ENCODE assay signal across 23 cellular contexts in genomic region chr13:113509989-113510388, GRCh38. TPM values are rescaled to one million over a fixed set of nuclear protein-coding genes. Genes with fewer than 3 reads are reported as not detected.
DNase-seq lines count a peak whose midpoint lies in the region; ATAC-seq and TF ChIP-seq lines count a peak whose summit lies in the region.
"Had no signal": no experiment of that assay in that cellular context is flagged by ENCODE, and none has a peak within 500 bp of the region (broad histone marks: within the 10 kb centered on the region; RNA-seq: fewer than 3 reads in every experiment).

No MANE protein-coding gene starts in this region.

- H4K20me1 ChIP-seq in IMR-90 (ENCODE audit: insufficient read depth, low read length) = peaks cover 30% of the 10 kb centered on the region

- intact Hi-C loops in IMR-90 (cut with micrococcal nuclease) = no loop called here

- no peaks in the 10 kb centered on the region for H3K27me3 ChIP-seq in IMR-90 (ENCODE audit: control insufficient read depth, insufficient read depth, low read length)
- H3K27me3 ChIP-seq in mesenchymal stem cell (ENCODE audit: control insufficient read depth in 1 of 2, insufficient read depth in 1 of 2, low read length in 2 of 2) = no peaks in the 10 kb centered on the region

- no peak for TF ChIP-seq POLR2A in IMR-90 (IDR thresholded peaks at IDR 0.05; ENCODE audit: low read depth, low read length)

- no peak for TF ChIP-seq RAD21 in IMR-90 (IDR thresholded peaks at IDR 0.05; ENCODE audit: low read length)

- no peak overlapping the region for H3K4me2 ChIP-seq in IMR-90 (ENCODE audit: low read depth, low read length)
- H3K4me2 ChIP-seq in mesenchymal stem cell (ENCODE audit: low read length, poor library complexity, severe bottlenecking) = no peak overlapping the region

- CTCF ChIA-PET in IMR-90 (lab: Yijun Ruan, JAX) = no interaction called here

- dilution Hi-C loops in IMR-90 (cut with HindIII; ENCODE audit: low sequenced_read_pairs, unreplicated experiment) = no loop called here

- H3K9me1 ChIP-seq in IMR-90 (ENCODE audit: insufficient read depth, low read length) = peaks cover 4% of the 10 kb centered on the region; the same call in 1 of the 2 replicates

- H2BK5ac ChIP-seq in IMR-90 (ENCODE audit: low read depth, low read length, poor library complexity, severe bottlenecking) = no peak overlapping the region
- no peak overlapping the region for H2BK5ac ChIP-seq in mesenchymal stem cell (ENCODE audit: low read depth, low read length, poor library complexity, severe bottlenecking)

- H3K9me3 ChIP-seq in IMR-90 (ENCODE audit: control insufficient read depth, insufficient read depth, low read length) (no peaks in the 10 kb centered on the region), mesenchymal stem cell (ENCODE audit: control insufficient read depth, low read length) (no peaks in the 10 kb centered on the region)
- H3K9me3 ChIP-seq: Caco-2 had no signal

- H2AK5ac ChIP-seq in IMR-90 (ENCODE audit: low read depth, low read length) = no peak overlapping the region
- peak overlapping the region; percentile 9 for H2AK5ac ChIP-seq in mesenchymal stem cell (ENCODE audit: low read length, severe bottlenecking)

- peaks cover 14% of the 10 kb centered on the region for H3K36me3 Mint-ChIP-seq in central memory CD8-positive, alpha-beta T cell (ENCODE audit: insufficient read depth)
- peaks cover 12% of the 10 kb centered on the region for H3K36me3 Mint-ChIP-seq in progenitor cell of endocrine pancreas (ENCODE audit: insufficient read depth)

- H2AK9ac ChIP-seq in IMR-90 (replicated peaks; ENCODE audit: low read depth, low read length, poor library complexity) = peak overlapping the region; percentile 24

- H3K27me3 Mint-ChIP-seq in central memory CD8-positive, alpha-beta T cell = no peaks in the 10 kb centered on the region
- no peaks in the 10 kb centered on the region for H3K27me3 Mint-ChIP-seq in progenitor cell of endocrine pancreas
- H3K27me3 Mint-ChIP-seq: CD4-positive, alpha-beta T cell; T-cell had no signal

- H3K4me3 ChIP-seq in IMR-90 (ENCODE audit: insufficient read depth, low read depth, low read length) (no peak overlapping the region), mesenchymal stem cell (ENCODE audit: insufficient read depth in 1 of 2, low read depth in 1 of 2, low read length in 2 of 2) (no peak overlapping the region)
- H3K4me3 ChIP-seq: GM12878, GM23248, K562 had no signal

- H3K79me1 ChIP-seq in IMR-90 (ENCODE audit: low read depth in 1 of 2, low read length in 2 of 2) = peaks cover 26 to 52% of the 10 kb centered on the region in 2 experiments
- H3K79me1 ChIP-seq in mesenchymal stem cell (replicated peaks; ENCODE audit: low read length, poor library complexity, severe bottlenecking) = peaks cover 58% of the 10 kb centered on the region

- H3K4me1 ChIP-seq in IMR-90 (ENCODE audit: control insufficient read depth, insufficient read depth, low read length) = no peaks in the 10 kb centered on the region
- H3K4me1 ChIP-seq in mesenchymal stem cell (ENCODE audit: control insufficient read depth, insufficient read depth, low read depth, low read length) = peaks cover 20% of the 10 kb centered on the region
- H3K4me1 ChIP-seq: Caco-2 had no signal

- no peak overlapping the region for H3K4me3 Mint-ChIP-seq in central memory CD8-positive, alpha-beta T cell
- H3K4me3 Mint-ChIP-seq in progenitor cell of endocrine pancreas (ENCODE audit: low read depth) = no peak overlapping the region
- H3K4me3 Mint-ChIP-seq: CD4-positive, alpha-beta T cell; T-cell had no signal

- H4K91ac ChIP-seq in IMR-90 (ENCODE audit: insufficient read depth, low read depth, low read length) (no peak overlapping the region), mesenchymal stem cell (ENCODE audit: low read length) (no peak overlapping the region)

- no peak overlapping the region for H3K18ac ChIP-seq in IMR-90 (ENCODE audit: low read depth, low read length)
- H3K18ac ChIP-seq in mesenchymal stem cell (ENCODE audit: low read depth in 1 of 2, low read length in 2 of 2) = no peak overlapping the region

- no peaks in the 10 kb centered on the region for H3K9me3 Mint-ChIP-seq in central memory CD8-positive, alpha-beta T cell
- no peaks in the 10 kb centered on the region for H3K9me3 Mint-ChIP-seq in progenitor cell of endocrine pancreas (ENCODE audit: low read depth)
- H3K9me3 Mint-ChIP-seq: CD4-positive, alpha-beta T cell; T-cell had no signal

- POLR2A ChIA-PET in IMR-90 (lab: Charles Lee; ENCODE audit: unreplicated experiment) = no interaction called here

- H4K8ac ChIP-seq in IMR-90 (ENCODE audit: low read depth in 2 of 2, low read length in 2 of 2) (no peak overlapping the region), mesenchymal stem cell (ENCODE audit: low read length) (no peak overlapping the region)

- no peak overlapping the region for H3K27ac ChIP-seq in IMR-90 (ENCODE audit: insufficient read depth, low read length)
- H3K27ac ChIP-seq in mesenchymal stem cell (ENCODE audit: low read length, poor library complexity, severe bottlenecking) = no peak overlapping the region
- H3K27ac ChIP-seq: GM23248 had no signal

- 92% methylated on average over 8 of the region's 10 CpGs; no CpG with 5 or more reads in 1 of the 2 experiments for WGBS in IMR-90 (ENCODE audit: extremely low coverage in 2 of 2, insufficient read length in 1 of 2), 2 experiments
- WGBS in mesenchymal stem cell = 97% methylated on average over 10 of the region's 10 CpGs

- H2BK120ac ChIP-seq in IMR-90 (ENCODE audit: low read depth, low read length) (no peak overlapping the region), mesenchymal stem cell (ENCODE audit: low read depth, low read length) (no peak overlapping the region)

- no peak overlapping the region for H3K14ac ChIP-seq in IMR-90 (replicated peaks; ENCODE audit: low read depth, low read length)
- no peak overlapping the region for H3K14ac ChIP-seq in mesenchymal stem cell (ENCODE audit: low read length in 2 of 2)

- H2BK12ac ChIP-seq in mesenchymal stem cell (ENCODE audit: low read length in 2 of 2) = no peak overlapping the region

- H3K27ac Mint-ChIP-seq in central memory CD8-positive, alpha-beta T cell (ENCODE audit: low read depth) = peak overlapping the region; percentile 68
- H3K27ac Mint-ChIP-seq in progenitor cell of endocrine pancreas = peak overlapping the region; percentile 54
- H3K27ac Mint-ChIP-seq: CD4-positive, alpha-beta T cell; T-cell had no signal

- no peak overlapping the region for H4K5ac ChIP-seq in IMR-90 (ENCODE audit: low read depth, low read length)

- peaks cover 54% of the 10 kb centered on the region for H3K36me3 ChIP-seq in IMR-90 (ENCODE audit: control insufficient read depth, insufficient read depth, low read length)
- H3K36me3 ChIP-seq in mesenchymal stem cell (ENCODE audit: control insufficient read depth in 1 of 2, insufficient read depth in 2 of 2, low read depth in 1 of 2, low read length in 2 of 2) = peaks cover 72 to 77% of the 10 kb centered on the region in 2 experiments

- no peak overlapping the region for H3K23ac ChIP-seq in IMR-90 (ENCODE audit: low read depth, low read length)
- no peak overlapping the region for H3K23ac ChIP-seq in mesenchymal stem cell (ENCODE audit: low read length in 2 of 2)

- H2AFZ ChIP-seq in IMR-90 (replicated peaks; ENCODE audit: low read length, poor library complexity) = no peak overlapping the region
- H2AFZ ChIP-seq in mesenchymal stem cell (ENCODE audit: low read depth, low read length) = no peak overlapping the region
- H2AFZ ChIP-seq: GM23248 had no signal

- H3K4ac ChIP-seq in IMR-90 (ENCODE audit: low read depth, low read length) (no peak overlapping the region; the same call in 1 of the 2 replicates), mesenchymal stem cell (ENCODE audit: low read depth in 1 of 2, low read length in 2 of 2) (no peak overlapping the region)

- ATAC-seq in IMR-90 (ENCODE audit: low read depth) (no peak), HG03354 (IDR thresholded peaks at IDR 0.05; ENCODE audit: poor library complexity, severe bottlenecking, unreplicated experiment) (no peak), HG03175 (IDR thresholded peaks at IDR 0.05; ENCODE audit: unreplicated experiment) (no peak)
- no peak for ATAC-seq in central memory CD8-positive, alpha-beta T cell (replicated peaks; ENCODE audit: extremely low read depth, poor library complexity, severe bottlenecking)
- ATAC-seq: GM12878, HCT116, K562, Panc1, SK-N-SH treated with all-trans-retinoic acid at 6 μM for 48 hours, T-cell had no signal

- peaks cover 10% of the 10 kb centered on the region for H3K4me1 Mint-ChIP-seq in central memory CD8-positive, alpha-beta T cell
- H3K4me1 Mint-ChIP-seq in progenitor cell of endocrine pancreas (ENCODE audit: low read depth) = no peaks in the 10 kb centered on the region

- H2BK20ac ChIP-seq in IMR-90 (ENCODE audit: low read depth, low read length) = no peak overlapping the region

- in situ Hi-C loops in IMR-90 (cut with MboI; ENCODE audit: low sequenced_read_pairs) = no loop called here

- BruUV-seq in IMR-90 (replicated peaks; lab: Mats Ljungman, UMichigan) = no TSS peak

- no peak overlapping the region for H3K9ac ChIP-seq in IMR-90 (ENCODE audit: low read depth, low read length)
- H3K9ac ChIP-seq in mesenchymal stem cell (ENCODE audit: low read length) = no peak overlapping the region
- H3K9ac ChIP-seq: GM23248 had no signal

- H2BK15ac ChIP-seq in IMR-90 (ENCODE audit: low read depth, low read length) (no peak overlapping the region), mesenchymal stem cell (ENCODE audit: low read depth, poor library complexity, severe bottlenecking) (no peak overlapping the region)

- TF ChIP-seq CTCF in IMR-90 (conservative IDR thresholded peaks at IDR 0.05; ENCODE audit: low read depth, low read length) = no peak
- no peak for TF ChIP-seq CTCF in progenitor cell of endocrine pancreas (IDR thresholded peaks at IDR 0.05; ENCODE audit: unreplicated experiment)

- no peak overlapping the region for H3K56ac ChIP-seq in IMR-90 (ENCODE audit: extremely low read depth, insufficient read depth, low read length)

- DNase-seq in IMR-90 = no peak
- DNase-seq in central memory CD8-positive, alpha-beta T cell (ENCODE audit: low spot score in 2 of 2) = no peak
- no peak for DNase-seq in mesenchymal stem cell
- no peak for DNase-seq in progenitor cell of endocrine pancreas (ENCODE audit: low spot score, unreplicated experiment)
- DNase-seq in HPDE6-E6E7 (ENCODE audit: extremely low spot score) = no peak
- DNase-seq: Caco-2; CD4-positive, alpha-beta T cell; DND-41; GM23248; MM.1S; NCI-H1092 treated with DMSO at 0.1 percent for 48 hours; NCI-H1436 treated with DMSO at 0.1 percent for 48 hours; NCI-H1930; NCI-H510A treated with DMSO at 0.1 percent for 48 hours; NCI-H748 treated with DMSO at 0.1 percent for 48 hours; T-cell had no signal

RNA-seq across cellular contexts. Expression of gene DCUN1D2, which starts 19.5 kb away (rescaled TPM):
- total RNA-seq in IMR-90 (2012; rRNA removed) (6.9 and 8.1 TPM in 2 replicates), progenitor cell of endocrine pancreas (44.9 and 51.2 TPM in 2 replicates)
- polyA plus RNA-seq in IMR-90 (2012; rRNA removed) = 7.9 and 11.5 TPM in 2 replicates
- 4.2 and 6.5 TPM in 2 replicates for polyA plus RNA-seq in IMR-90 (2012; cell fraction: cytosol; rRNA removed)
- polyA plus RNA-seq in IMR-90 (2012; cell fraction: nucleus; rRNA removed; ENCODE audit: low replicate concordance) = 43.9 and 65.7 TPM in 2 replicates
- polyA plus RNA-seq in mesenchymal stem cell (2013, experiment 1 of 2) = 7.1 TPM
- polyA plus RNA-seq in mesenchymal stem cell (2013, experiment 2 of 2) = 6.5 TPM

RNA-seq across cellular contexts. Expression of gene ADPRHL1, which starts 56.7 kb away (rescaled TPM):
- total RNA-seq in IMR-90 (2012; rRNA removed) (0.28 and 0.36 TPM in 2 replicates), progenitor cell of endocrine pancreas (5.2 and 6.8 TPM in 2 replicates)
- 0.67 and 0.69 TPM in 2 replicates for polyA plus RNA-seq in IMR-90 (2012; rRNA removed)
- 0.65 and 0.70 TPM in 2 replicates for polyA plus RNA-seq in IMR-90 (2012; cell fraction: cytosol; rRNA removed)
- 3.2 and 4.4 TPM in 2 replicates for polyA plus RNA-seq in IMR-90 (2012; cell fraction: nucleus; rRNA removed; ENCODE audit: low replicate concordance)
- polyA plus RNA-seq in mesenchymal stem cell (2013, experiment 1 of 2) = 0.48 TPM
- 0.49 TPM for polyA plus RNA-seq in mesenchymal stem cell (2013, experiment 2 of 2)
